26 cellular contexts compared by ENCODE assay signal in the genomic region with DNA sequence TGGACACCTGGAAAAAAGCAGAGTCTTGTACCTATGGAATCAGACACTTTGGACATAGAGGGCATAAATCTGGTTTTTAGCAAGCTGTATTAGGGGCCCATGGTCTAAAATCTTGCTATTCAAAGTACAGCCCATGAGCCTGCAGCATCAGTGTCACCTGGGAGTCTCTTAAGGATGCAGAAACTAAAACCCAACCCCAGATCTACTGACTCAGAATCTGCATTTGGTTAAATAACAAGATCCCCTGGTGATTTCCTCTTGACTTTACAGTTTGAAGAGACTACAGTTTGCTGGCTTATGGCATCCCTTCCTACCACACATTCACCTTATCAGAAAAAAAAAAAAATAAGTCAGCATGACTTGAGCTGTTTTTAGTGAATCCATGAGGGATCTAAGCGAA.
"Had no signal": no experiment of that assay in that cellular context is flagged by ENCODE, and none has a peak within 500 bp of the region (broad histone marks: within the 10 kb centered on the region; RNA-seq: fewer than 3 reads in every experiment).

No MANE protein-coding gene starts in this region.

- H3K4me2 ChIP-seq: neural progenitor cell had no signal

- H3K9me3 ChIP-seq: ovary, psoas muscle, right lobe of liver, sigmoid colon, suprapubic skin, testis, tibial artery, transverse colon, upper lobe of right lung, uterus had no signal

- H3K27me3 ChIP-seq: neural progenitor cell, ovary, right lobe of liver, sigmoid colon, suprapubic skin, testis, tibial artery, transverse colon, upper lobe of right lung, uterus had no signal

- H3K9ac ChIP-seq: neural progenitor cell, parathyroid adenoma had no signal

- DNase-seq: natural killer cell; occipital lobe; ovary; posterior cingulate gyrus; psoas muscle; right cardiac atrium; right lobe of liver; sigmoid colon; small intestine; stimulated activated CD4-positive, alpha-beta T cell treated with anti-CD3 and anti-CD28 coated beads, Interleukin-15, amount 100 ng/mL, for 24 hours; stimulated activated CD4-positive, alpha-beta T cell treated with anti-CD3 and anti-CD28 coated beads, Interleukin-4, amount 100 ng/mL, for 1 hour; stimulated activated CD4-positive, alpha-beta T cell treated with anti-CD3 and anti-CD28 coated beads, Interleukin-4, amount 100 ng/mL, for 4 hours; stimulated activated CD8-positive, alpha-beta memory T cell treated with anti-CD3 and anti-CD28 coated beads, Interleukin-4, amount 100 ng/mL, for 48 hours; stimulated activated naive CD4-positive, alpha-beta T cell; stimulated activated naive CD8-positive, alpha-beta T cell treated with anti-CD3 and anti-CD28 coated beads, Interleukin-15, amount 100 ng/mL, for 72 hours; stimulated activated naive CD8-positive, alpha-beta T cell treated with anti-CD3 and anti-CD28 coated beads, Interleukin-15, Interleukin-2, amounts not matched to agents 100 U/mL and 50 U/mL, for 24 hours; substantia nigra; testis; tibial artery; transverse colon; upper lobe of right lung; uterus had no signal

- H3K4me3 ChIP-seq: neural progenitor cell, ovary, psoas muscle, right lobe of liver, sigmoid colon, suprapubic skin, testis, tibial artery, transverse colon, upper lobe of right lung, uterus had no signal

- H3K36me3 ChIP-seq: neural progenitor cell, ovary, right lobe of liver, suprapubic skin, transverse colon, upper lobe of right lung, uterus had no signal

- ATAC-seq: natural killer cell; psoas muscle; right cardiac atrium; right lobe of liver; stimulated activated memory B cell treated with anti-CD40 and anti-IgM and Interleukin-4, amounts not matched to agents 10 μg/mL and 1 μg/mL and 100 μg/mL, for 72 hours; stimulated activated naive CD8-positive, alpha-beta T cell treated with anti-CD3 and anti-CD28 coated beads, Interleukin-15, amount 100 ng/mL, for 72 hours; stimulated activated naive CD8-positive, alpha-beta T cell treated with anti-CD3 and anti-CD28 coated beads, Interleukin-15, Interleukin-2, amounts not matched to agents 100 U/mL and 50 U/mL, for 24 hours; upper lobe of right lung had no signal

- H2AFZ ChIP-seq: neural progenitor cell, parathyroid adenoma had no signal

- H3K4me1 ChIP-seq: parathyroid adenoma, psoas muscle, sigmoid colon, suprapubic skin, testis, tibial artery, transverse colon, upper lobe of right lung, uterus had no signal

- H3K27ac ChIP-seq: neural progenitor cell, ovary, parathyroid adenoma, psoas muscle, right lobe of liver, sigmoid colon, suprapubic skin, testis, tibial artery, transverse colon, upper lobe of right lung, uterus had no signal

- FAIRE-seq: small intestine had no signal

- H3K79me2 ChIP-seq: parathyroid adenoma had no signal
